ENCODE assay signal across 8 cellular contexts in the genomic region with DNA sequence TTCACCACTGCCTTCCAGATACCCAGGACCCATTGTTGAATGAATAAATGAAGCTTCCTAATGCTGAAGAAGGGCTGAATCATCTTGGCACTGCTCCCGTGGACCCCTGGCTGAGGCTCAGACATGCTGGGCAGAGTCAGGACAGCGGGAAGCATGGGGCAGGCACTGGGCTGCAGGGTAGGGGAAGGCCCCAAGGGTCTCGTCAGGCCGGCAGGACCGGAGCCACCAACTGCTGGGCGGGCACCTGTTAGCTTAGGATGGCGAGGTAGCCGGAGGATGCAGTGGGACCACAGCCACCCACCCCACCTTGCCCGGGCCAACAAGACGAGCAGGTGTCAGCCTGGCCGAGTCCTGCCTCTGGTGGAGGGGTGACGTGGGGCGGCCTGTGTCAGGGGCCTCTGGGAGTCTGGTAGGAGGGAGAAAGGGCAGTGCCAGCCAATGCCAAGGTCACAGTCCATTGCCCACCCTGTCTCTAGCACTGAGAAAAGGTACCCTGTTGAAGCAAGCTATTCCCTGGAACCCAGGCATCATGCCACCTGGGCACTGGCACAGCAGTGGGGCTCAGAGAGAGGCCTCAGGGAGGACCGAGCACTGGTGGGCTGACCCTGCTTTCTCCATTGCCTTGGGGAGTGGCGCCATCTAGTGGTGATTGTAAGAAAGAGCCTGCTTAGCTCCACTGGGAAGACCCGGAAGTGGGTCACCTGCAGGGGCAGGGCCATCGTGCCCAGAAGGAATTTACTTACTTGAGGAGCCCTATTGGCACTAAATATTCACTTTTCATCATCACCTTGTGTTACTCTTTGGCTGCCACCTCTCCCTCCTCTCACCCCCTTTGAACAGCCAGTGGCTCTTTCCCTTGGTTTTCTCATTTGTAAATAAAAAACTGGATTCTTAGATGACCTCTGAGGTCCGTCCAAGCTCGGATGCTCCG. TPM values are rescaled to one million over a fixed set of nuclear protein-coding genes. Genes with fewer than 3 reads are reported as not detected.
DNase-seq lines count a peak whose midpoint lies in the region; ATAC-seq and TF ChIP-seq lines count a peak whose summit lies in the region.

No MANE protein-coding gene starts in this region.

- peaks cover 31% of the 10 kb centered on the region for H3K4me1 ChIP-seq in CD4-positive, CD25-positive, alpha-beta regulatory T cell (ENCODE audit: control insufficient read depth, insufficient read depth, low read length, poor library complexity, severe bottlenecking)
- H3K4me1 ChIP-seq in psoas muscle (peaks cover 19% of the 10 kb centered on the region), vagina (peaks cover 29% of the 10 kb centered on the region)

- H3K9me2 ChIP-seq in SU-DHL-6 (replicated peaks; ENCODE audit: insufficient read depth, low read length), result no peaks in the 10 kb centered on the region

- no peaks in the 10 kb centered on the region for H4K20me1 ChIP-seq in SU-DHL-6 (ENCODE audit: low read depth, low read length)

- H3K9me3 Mint-ChIP-seq in CD4-positive, CD25-positive, alpha-beta regulatory T cell, result peaks cover 0 to 8% (median 0%) of the 10 kb centered on the region in 7 donors
- no peaks in the 10 kb centered on the region for H3K9me3 Mint-ChIP-seq in activated naive CD8-positive, alpha-beta T cell treated with anti-CD3 and anti-CD28 coated beads, Interleukin-2, amount 10 ng/mL, durations not matched to agents 7 days and 5 days

- peaks cover 0 to 5% of the 10 kb centered on the region in 2 experiments for H3K9me3 ChIP-seq in CD4-positive, CD25-positive, alpha-beta regulatory T cell (ENCODE audit: control insufficient read depth in 2 of 2, low read length in 2 of 2)
- H3K9me3 ChIP-seq in SU-DHL-6 (ENCODE audit: insufficient read depth, low read length), result no peaks in the 10 kb centered on the region
- no peaks in the 10 kb centered on the region for H3K9me3 ChIP-seq in psoas muscle
- no peaks in the 10 kb centered on the region for H3K9me3 ChIP-seq in vagina

- intact Hi-C loops in cardiac septum (cut with DNase I) (loop anchor here (1.0 to 10.0 kb wide), 3 partner anchors 137 to 428 kb away; a partner anchor contains a TSS), psoas muscle (cut with DNase I) (loop anchor here (1.0 to 10.0 kb wide), 9 partner anchors 45 to 431 kb away; no protein-coding TSS in a partner anchor), vagina (cut with DNase I) (loop anchor here (5.0 to 10.0 kb wide), 3 partner anchors 136 to 443 kb away; no protein-coding TSS in a partner anchor)

- peak; percentile 77 to 88 (median 83) for DNase-seq in CD4-positive, CD25-positive, alpha-beta regulatory T cell
- DNase-seq in GOT3 (lab: John Stamatoyannopoulos, UW) (peak; percentile 47), NCI-H1417 treated with DMSO at 0.1 percent for 48 hours (lab: John Stamatoyannopoulos, UW) (peak; percentile 57), cardiac septum (ENCODE audit: low spot score) (peak; percentile 65), psoas muscle (peak; percentile 70 to 79), vagina (ENCODE audit: extremely low spot score in 2 of 2) (no peak)
- DNase-seq in activated naive CD8-positive, alpha-beta T cell treated with anti-CD3 and anti-CD28 coated beads, Interleukin-2, amount 10 ng/mL, durations not matched to agents 7 days and 5 days, result peak; percentile 80

- H3K27me3 Mint-ChIP-seq in CD4-positive, CD25-positive, alpha-beta regulatory T cell, result peaks cover 79% of the 10 kb centered on the region
- H3K27me3 Mint-ChIP-seq in activated naive CD8-positive, alpha-beta T cell treated with anti-CD3 and anti-CD28 coated beads, Interleukin-2, amount 10 ng/mL, durations not matched to agents 7 days and 5 days, result peaks cover 73% of the 10 kb centered on the region

- no peak overlapping the region for H3K27ac Mint-ChIP-seq in CD4-positive, CD25-positive, alpha-beta regulatory T cell
- H3K27ac Mint-ChIP-seq in activated naive CD8-positive, alpha-beta T cell treated with anti-CD3 and anti-CD28 coated beads, Interleukin-2, amount 10 ng/mL, durations not matched to agents 7 days and 5 days, result no peak overlapping the region

- TF ChIP-seq CTCF in SU-DHL-6 (IDR thresholded peaks at IDR 0.05; ENCODE audit: insufficient read depth, low read length, poor library complexity, severe bottlenecking) (peak; percentile 76), psoas muscle (IDR thresholded peaks at IDR 0.05) (peak; percentile 97), vagina (IDR thresholded peaks at IDR 0.05) (peak; percentile 84 to 99 (median 90))

- TF ChIP-seq POLR2A in vagina (IDR thresholded peaks at IDR 0.05), result no peak

- H3K9ac ChIP-seq in SU-DHL-6 (ENCODE audit: low read length), result no peak overlapping the region

- H3K36me3 ChIP-seq in CD4-positive, CD25-positive, alpha-beta regulatory T cell (ENCODE audit: control insufficient read depth, insufficient read depth, low read length), result no peaks in the 10 kb centered on the region
- H3K36me3 ChIP-seq in SU-DHL-6 (ENCODE audit: low read length) (no peaks in the 10 kb centered on the region), psoas muscle (ENCODE audit: insufficient read depth in 1 of 2, low read depth in 1 of 2) (no peaks in the 10 kb centered on the region), vagina (no peaks in the 10 kb centered on the region)

- H3K4me3 Mint-ChIP-seq in CD4-positive, CD25-positive, alpha-beta regulatory T cell, result peak overlapping the region in 2 of 4 donors; percentile 25 to 32
- H3K4me3 Mint-ChIP-seq in activated naive CD8-positive, alpha-beta T cell treated with anti-CD3 and anti-CD28 coated beads, Interleukin-2, amount 10 ng/mL, durations not matched to agents 7 days and 5 days, result peak overlapping the region; percentile 28

- POLR2A ChIA-PET in activated naive CD8-positive, alpha-beta T cell treated with anti-CD3 and anti-CD28 coated beads, Interleukin-2, amount 10 ng/mL, durations not matched to agents 7 days and 5 days (lab: Charles Lee), result interaction anchor here (0.6 to 2.7 kb wide), 3 partner anchors 118 to 589 kb away, joined by 3 to 8 read pairs (median 5); no protein-coding TSS in a partner anchor

- H3K4me2 ChIP-seq in SU-DHL-6 (ENCODE audit: low read depth, low read length, poor library complexity, severe bottlenecking), result peak overlapping the region; percentile 16

- H3K36me3 Mint-ChIP-seq in CD4-positive, CD25-positive, alpha-beta regulatory T cell, result no peaks in the 10 kb centered on the region
- peaks cover 2% of the 10 kb centered on the region for H3K36me3 Mint-ChIP-seq in activated naive CD8-positive, alpha-beta T cell treated with anti-CD3 and anti-CD28 coated beads, Interleukin-2, amount 10 ng/mL, durations not matched to agents 7 days and 5 days

- H3K4me1 Mint-ChIP-seq in CD4-positive, CD25-positive, alpha-beta regulatory T cell, result peaks cover 0 to 38% (median 16%) of the 10 kb centered on the region in 4 donors
- peaks cover 25% of the 10 kb centered on the region for H3K4me1 Mint-ChIP-seq in activated naive CD8-positive, alpha-beta T cell treated with anti-CD3 and anti-CD28 coated beads, Interleukin-2, amount 10 ng/mL, durations not matched to agents 7 days and 5 days

- H2AFZ ChIP-seq in SU-DHL-6 (ENCODE audit: low read depth, low read length, severe bottlenecking), result peak overlapping the region; percentile 95

- H3F3A ChIP-seq in SU-DHL-6 (ENCODE audit: insufficient read depth), result no peaks in the 10 kb centered on the region

- 33 to 42% (median 34%) methylated on average over 20 of the region's 20 CpGs for WGBS in psoas muscle, 3 donors

- peak; percentile 76 to 82 for ATAC-seq in CD4-positive, CD25-positive, alpha-beta regulatory T cell (ENCODE audit: low read depth in 2 of 2)
- peak; percentile 78 for ATAC-seq in activated naive CD8-positive, alpha-beta T cell treated with anti-CD3 and anti-CD28 coated beads, Interleukin-2, amount 10 ng/mL, durations not matched to agents 7 days and 5 days (ENCODE audit: low read depth)
- ATAC-seq in psoas muscle, result peak; percentile 81 to 87 (median 83)

- no peak overlapping the region for H3K4me3 ChIP-seq in CD4-positive, CD25-positive, alpha-beta regulatory T cell (ENCODE audit: low read depth, low read length)
- H3K4me3 ChIP-seq in SU-DHL-6 (ENCODE audit: insufficient read depth, low read length, poor library complexity, severe bottlenecking), result no peak overlapping the region
- no peak overlapping the region for H3K4me3 ChIP-seq in psoas muscle
- H3K4me3 ChIP-seq in vagina, result no peak overlapping the region

- peaks cover 51% of the 10 kb centered on the region for H3K27me3 ChIP-seq in CD4-positive, CD25-positive, alpha-beta regulatory T cell (ENCODE audit: control insufficient read depth, insufficient read depth, low read length)
- H3K27me3 ChIP-seq in SU-DHL-6 (ENCODE audit: low read length) (no peaks in the 10 kb centered on the region), psoas muscle (ENCODE audit: insufficient read depth in 3 of 3, low read length in 2 of 3) (peaks cover 0 to 89% (median 25%) of the 10 kb centered on the region in 3 donors), vagina (no peaks in the 10 kb centered on the region)

- no peak overlapping the region for H3K27ac ChIP-seq in CD4-positive, CD25-positive, alpha-beta regulatory T cell (ENCODE audit: insufficient read depth, low read length, poor library complexity, severe bottlenecking)
- H3K27ac ChIP-seq in SU-DHL-6 (ENCODE audit: low read depth, low read length), result no peak overlapping the region
- no peak overlapping the region for H3K27ac ChIP-seq in psoas muscle
- H3K27ac ChIP-seq in vagina, result no peak overlapping the region

- H3K79me2 ChIP-seq in SU-DHL-6 (ENCODE audit: insufficient read depth, low read length), result no peaks in the 10 kb centered on the region

RNA-seq across cellular contexts. Expression of a gene that starts 3.0 kb away (rescaled TPM):
- not detected for total RNA-seq in CD4-positive, CD25-positive, alpha-beta regulatory T cell
- under 1 TPM in 2 of 4 donors, not detected in 2; 0.06 to 0.09 TPM for polyA plus RNA-seq in CD4-positive, CD25-positive, alpha-beta regulatory T cell
- not detected for total RNA-seq in activated naive CD8-positive, alpha-beta T cell treated with anti-CD3 and anti-CD28 coated beads, Interleukin-2, amount 10 ng/mL, durations not matched to agents 7 days and 5 days
- not detected for total RNA-seq in cardiac septum
- not detected for total RNA-seq in psoas muscle
- polyA plus RNA-seq in psoas muscle, result under 1 TPM in 1 of 3 donors, not detected in 2; 0.03 TPM
- total RNA-seq in vagina, result 1.7 TPM

RNA-seq across cellular contexts. Expression of a gene that starts 29.0 kb away (rescaled TPM):
- total RNA-seq in CD4-positive, CD25-positive, alpha-beta regulatory T cell, result not detected
- polyA plus RNA-seq in CD4-positive, CD25-positive, alpha-beta regulatory T cell, result not detected
- total RNA-seq in activated naive CD8-positive, alpha-beta T cell treated with anti-CD3 and anti-CD28 coated beads, Interleukin-2, amount 10 ng/mL, durations not matched to agents 7 days and 5 days, result under 1 TPM; 0.60 to 0.69 TPM
- 0.16 TPM for total RNA-seq in cardiac septum
- total RNA-seq in psoas muscle, result not detected
- polyA plus RNA-seq in psoas muscle, result not detected
- 1.2 TPM for total RNA-seq in vagina

RNA-seq across cellular contexts. Expression of a gene that starts 57.9 kb away (rescaled TPM):
- total RNA-seq in CD4-positive, CD25-positive, alpha-beta regulatory T cell, result 14.4 TPM
- 1 to 10 TPM; 1.7 to 3.9 (median 2.7) TPM for polyA plus RNA-seq in CD4-positive, CD25-positive, alpha-beta regulatory T cell
- 10 to 100 TPM in 1 of 2 experiments, 1 to 10 TPM in 1; 6.9 to 14.0 TPM for total RNA-seq in activated naive CD8-positive, alpha-beta T cell treated with anti-CD3 and anti-CD28 coated beads, Interleukin-2, amount 10 ng/mL, durations not matched to agents 7 days and 5 days
- total RNA-seq in cardiac septum (57.8 TPM), psoas muscle (10 to 100 TPM in 3 of 4 donors, 1 to 10 TPM in 1; 7.8 to 21.9 (median 15.0) TPM), vagina (50.8 TPM)
- 10 to 100 TPM in 1 of 3 donors, 1 to 10 TPM in 2; 4.9 to 21.5 (median 5.6) TPM for polyA plus RNA-seq in psoas muscle

Comparison
In these comparisons a context has a peak if more than half of its experiments do, and no peak if none do; other contexts are left out.
1. DNase-seq: peak in CD4-positive, CD25-positive, alpha-beta regulatory T cell (3 of 3), GOT3 (single experiment), NCI-H1417 treated with DMSO at 0.1 percent for 48 hours (single experiment), activated naive CD8-positive, alpha-beta T cell treated with anti-CD3 and anti-CD28 coated beads, Interleukin-2, amount 10 ng/mL, durations not matched to agents 7 days and 5 days (single experiment), cardiac septum (single experiment) and psoas muscle (2 of 2); none in vagina (0 of 2).
2. Peak in every context shown above with its lines, with median percentiles within 50 percentile points of each other: ATAC-seq and CTCF ChIP-seq.